Comparison of ENCODE assay signal across 12 cellular contexts in the genomic region with DNA sequence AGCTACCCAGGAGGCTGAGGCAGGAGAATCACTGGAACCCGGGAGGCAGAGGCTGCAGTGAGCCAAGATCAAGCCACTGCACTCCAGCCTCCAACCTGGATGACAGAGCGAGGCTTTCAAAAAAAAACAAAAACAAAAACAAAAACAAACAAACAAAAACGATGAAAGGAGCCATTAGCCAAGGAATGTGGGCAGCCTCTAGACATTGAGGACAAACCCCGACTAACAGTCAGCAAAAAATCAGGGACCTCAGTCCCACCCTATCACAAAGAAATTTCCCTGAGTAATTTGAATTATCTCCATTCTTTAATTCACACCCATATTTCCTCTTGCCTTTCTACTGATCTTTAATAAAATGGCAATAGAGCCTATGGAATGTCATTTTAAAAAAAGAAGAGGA.
A peak's percentile ranks its signal among the peaks of the same experiment; 100 is the strongest.
DNase-seq lines count a peak whose midpoint lies in the region; ATAC-seq and TF ChIP-seq lines count a peak whose summit lies in the region.
"Had no signal": no experiment of that assay in that cellular context is flagged by ENCODE, and none has a peak within 500 bp of the region (broad histone marks: within the 10 kb centered on the region; RNA-seq: fewer than 3 reads in every experiment).

No MANE protein-coding gene starts in this region.

- H3K4me3 Mint-ChIP-seq in T-helper 1 cell treated with Interleukin-12 subunit alpha and Interleukin-12 subunit beta and Interleukin-4 antibody, amounts not matched to agents 30 μg/mL and 1 μg/mL, for 36 hours: peak overlapping the region; percentile 76
- H3K4me3 Mint-ChIP-seq in T-helper 17 cell: no peak overlapping the region
- H3K4me3 Mint-ChIP-seq in stimulated activated memory B cell treated with anti-CD40 and anti-IgM and Interleukin-4, amounts not matched to agents 10 μg/mL and 1 μg/mL and 100 μg/mL, for 72 hours: no peak overlapping the region

- TF ChIP-seq CTCF in esophagus squamous epithelium (IDR thresholded peaks at IDR 0.05): no peak

- H3K27me3 ChIP-seq in esophagus squamous epithelium: no peaks in the 10 kb centered on the region

- H3K27me3 Mint-ChIP-seq in T-helper 1 cell treated with Interleukin-12 subunit alpha and Interleukin-12 subunit beta and Interleukin-4 antibody, amounts not matched to agents 30 μg/mL and 1 μg/mL, for 36 hours (ENCODE audit: low read depth): no peaks in the 10 kb centered on the region
- no peaks in the 10 kb centered on the region for H3K27me3 Mint-ChIP-seq in T-helper 17 cell
- no peaks in the 10 kb centered on the region for H3K27me3 Mint-ChIP-seq in stimulated activated memory B cell treated with anti-CD40 and anti-IgM and Interleukin-4, amounts not matched to agents 10 μg/mL and 1 μg/mL and 100 μg/mL, for 72 hours

- H3K4me3 ChIP-seq in esophagus squamous epithelium: no peak overlapping the region
- H3K4me3 ChIP-seq: K562 had no signal

- WGBS in esophagus squamous epithelium, 2 donors: 55 to 61% methylated on average over 4 of the region's 4 CpGs

- TF ChIP-seq POLR2A in esophagus squamous epithelium (IDR thresholded peaks at IDR 0.05): no peak

- H3K36me3 ChIP-seq in esophagus squamous epithelium: peaks cover 0 to 43% (median under 1%) of the 10 kb centered on the region in 3 donors

- H3K4me1 ChIP-seq in esophagus squamous epithelium: peaks cover 4 to 59% (median 16%) of the 10 kb centered on the region in 3 donors

- intact Hi-C loops in esophagus squamous epithelium (cut with DNase I): no loop called here

- H3K9me3 Mint-ChIP-seq in T-helper 1 cell treated with Interleukin-12 subunit alpha and Interleukin-12 subunit beta and Interleukin-4 antibody, amounts not matched to agents 30 μg/mL and 1 μg/mL, for 36 hours: peaks cover 4% of the 10 kb centered on the region
- H3K9me3 Mint-ChIP-seq in stimulated activated memory B cell treated with anti-CD40 and anti-IgM and Interleukin-4, amounts not matched to agents 10 μg/mL and 1 μg/mL and 100 μg/mL, for 72 hours: peaks cover 3% of the 10 kb centered on the region

- no peak for ATAC-seq in T-helper 17 cell
- ATAC-seq in stimulated activated memory B cell treated with anti-CD40 and anti-IgM and Interleukin-4, amounts not matched to agents 10 μg/mL and 1 μg/mL and 100 μg/mL, for 72 hours: no peak
- ATAC-seq: K562 had no signal

- peaks cover 40% of the 10 kb centered on the region for H3K36me3 Mint-ChIP-seq in T-helper 1 cell treated with Interleukin-12 subunit alpha and Interleukin-12 subunit beta and Interleukin-4 antibody, amounts not matched to agents 30 μg/mL and 1 μg/mL, for 36 hours (ENCODE audit: low read depth)
- H3K36me3 Mint-ChIP-seq in T-helper 17 cell (ENCODE audit: low read depth): peaks cover 5% of the 10 kb centered on the region
- peaks cover 17% of the 10 kb centered on the region for H3K36me3 Mint-ChIP-seq in stimulated activated memory B cell treated with anti-CD40 and anti-IgM and Interleukin-4, amounts not matched to agents 10 μg/mL and 1 μg/mL and 100 μg/mL, for 72 hours

- H3K4me1 Mint-ChIP-seq in T-helper 1 cell treated with Interleukin-12 subunit alpha and Interleukin-12 subunit beta and Interleukin-4 antibody, amounts not matched to agents 30 μg/mL and 1 μg/mL, for 36 hours (ENCODE audit: low read depth): peaks cover 46% of the 10 kb centered on the region
- H3K4me1 Mint-ChIP-seq in T-helper 17 cell: peaks cover 11% of the 10 kb centered on the region
- peaks cover 26% of the 10 kb centered on the region for H3K4me1 Mint-ChIP-seq in stimulated activated memory B cell treated with anti-CD40 and anti-IgM and Interleukin-4, amounts not matched to agents 10 μg/mL and 1 μg/mL and 100 μg/mL, for 72 hours

- H3K9me3 ChIP-seq in T-helper 17 cell (ENCODE audit: control insufficient read depth, low read length, poor library complexity, severe bottlenecking) (no peaks in the 10 kb centered on the region), esophagus squamous epithelium (peaks cover 0 to 5% (median 3%) of the 10 kb centered on the region in 3 donors)

- peak overlapping the region; percentile 73 to 84 (median 79) for H3K27ac ChIP-seq in esophagus squamous epithelium
- H3K27ac ChIP-seq: 22Rv1 had no signal

- H3K27ac Mint-ChIP-seq in T-helper 1 cell treated with Interleukin-12 subunit alpha and Interleukin-12 subunit beta and Interleukin-4 antibody, amounts not matched to agents 30 μg/mL and 1 μg/mL, for 36 hours: peak overlapping the region; percentile 92
- H3K27ac Mint-ChIP-seq in T-helper 17 cell: peak overlapping the region; percentile 8
- H3K27ac Mint-ChIP-seq in stimulated activated memory B cell treated with anti-CD40 and anti-IgM and Interleukin-4, amounts not matched to agents 10 μg/mL and 1 μg/mL and 100 μg/mL, for 72 hours: peak overlapping the region; percentile 22

- DNase-seq in T-helper 1 cell (no peak), T-helper 17 cell (no peak), esophagus squamous epithelium (lab: John Stamatoyannopoulos, UW) (no peak), NK-92 (lab: John Stamatoyannopoulos, UW; ENCODE audit: unreplicated experiment) (no peak), HT-29 (ENCODE audit: low spot score) (no peak), NCI-H2196 treated with DMSO at 0.1 percent for 48 hours (lab: John Stamatoyannopoulos, UW; ENCODE audit: unreplicated experiment) (no peak)
- DNase-seq: left cardiac atrium, NCI-H187 treated with DMSO at 0.1 percent for 48 hours had no signal

Comparison
In these comparisons a context has a peak if more than half of its experiments do, and no peak if none do; other contexts are left out.
1. H3K27ac Mint-ChIP-seq: peak in every context shown above with its lines; median percentile 92 in T-helper 1 cell treated with Interleukin-12 subunit alpha and Interleukin-12 subunit beta and Interleukin-4 antibody, amounts not matched to agents 30 μg/mL and 1 μg/mL, for 36 hours; 22 in stimulated activated memory B cell treated with anti-CD40 and anti-IgM and Interleukin-4, amounts not matched to agents 10 μg/mL and 1 μg/mL and 100 μg/mL, for 72 hours; 8 in T-helper 17 cell.